Comparison of ENCODE assay signal across 8 cellular contexts in the genomic region with DNA sequence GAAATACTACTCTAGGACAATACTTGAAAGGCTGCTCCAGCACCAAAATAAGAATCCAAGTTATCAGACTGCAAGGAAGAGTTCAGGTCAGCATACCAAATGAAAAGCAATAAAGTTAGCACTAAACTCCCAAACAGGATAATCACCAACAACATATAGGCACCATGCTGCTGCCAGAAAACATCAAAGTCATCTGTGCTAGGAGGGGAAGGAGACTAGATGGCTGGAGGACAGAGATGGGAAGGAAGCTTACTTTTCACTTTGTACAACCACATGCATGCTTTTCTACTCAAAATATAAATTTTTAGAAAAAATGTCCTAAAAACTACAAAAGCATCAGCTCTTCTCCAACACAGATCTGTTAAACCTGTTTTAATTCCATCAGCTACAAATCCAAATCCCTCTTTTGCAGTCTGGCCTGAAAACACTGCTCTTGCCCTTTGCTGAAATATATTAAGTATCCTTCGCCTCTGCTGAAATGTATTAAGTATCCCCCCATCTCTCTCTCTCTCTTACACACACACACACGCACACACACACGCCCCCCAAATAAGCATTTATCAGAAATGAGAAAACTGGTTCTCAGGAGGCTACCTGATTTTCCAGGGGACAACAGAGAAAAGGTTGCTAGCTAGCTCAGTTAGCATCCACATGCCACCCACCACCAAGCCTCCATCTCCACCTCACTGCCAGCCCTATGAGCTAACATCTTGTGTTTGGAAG. TPM values are rescaled to one million over a fixed set of nuclear protein-coding genes. Genes with fewer than 3 reads are reported as not detected.
DNase-seq lines count a peak whose midpoint lies in the region; ATAC-seq and TF ChIP-seq lines count a peak whose summit lies in the region.

No MANE protein-coding gene starts in this region.

- TF ChIP-seq CTCF in neural crest cell (conservative IDR thresholded peaks at IDR 0.05), result no peak

- no peaks in the 10 kb centered on the region for H3K27me3 ChIP-seq in BLaER1 treated with 17β-estradiol and CSF1 and Interleukin-3, amounts not matched to agents 10 nM and 100 nM

- peak overlapping the region; percentile 12 to 94 (median 90); a peak in 21 of 22 replicates for H3K27ac ChIP-seq in BLaER1 treated with 17β-estradiol and CSF1 and Interleukin-3, amounts not matched to agents 10 nM and 100 nM

- H3K4me3 ChIP-seq in BLaER1 treated with 17β-estradiol and CSF1 and Interleukin-3, amounts not matched to agents 10 nM and 100 nM, result peak overlapping the region; percentile 61 to 87 (median 82)

- peaks cover 38 to 54% (median 41%) of the 10 kb centered on the region in 10 experiments for H3K4me1 ChIP-seq in BLaER1 treated with 17β-estradiol and CSF1 and Interleukin-3, amounts not matched to agents 10 nM and 100 nM

- H3K9me3 ChIP-seq in BLaER1 treated with 17β-estradiol and CSF1 and Interleukin-3, amounts not matched to agents 10 nM and 100 nM (replicated peaks in 1 of 11), result no peaks in the 10 kb centered on the region

- no peak for ATAC-seq in effector memory CD8-positive, alpha-beta T cell (replicated peaks)
- ATAC-seq in GM19397 (IDR thresholded peaks at IDR 0.05; ENCODE audit: unreplicated experiment), result no peak

- H3K4me3 Mint-ChIP-seq in effector memory CD8-positive, alpha-beta T cell, result peak overlapping the region; percentile 95 to 97
- peak overlapping the region; percentile 91 for H3K4me3 Mint-ChIP-seq in neural crest cell

- no peaks in the 10 kb centered on the region for H3K9me3 Mint-ChIP-seq in effector memory CD8-positive, alpha-beta T cell
- H3K9me3 Mint-ChIP-seq in neural crest cell, result no peaks in the 10 kb centered on the region

- H3K36me3 ChIP-seq in BLaER1 treated with 17β-estradiol and CSF1 and Interleukin-3, amounts not matched to agents 10 nM and 100 nM, result peaks cover 10 to 35% (median 24%) of the 10 kb centered on the region in 11 experiments; a peak in 20 of 22 replicates

- peak overlapping the region; percentile 80 to 99 (median 94) for H3K4me2 ChIP-seq in BLaER1 treated with 17β-estradiol and CSF1 and Interleukin-3, amounts not matched to agents 10 nM and 100 nM

- H3K36me3 Mint-ChIP-seq in effector memory CD8-positive, alpha-beta T cell (ENCODE audit: insufficient read depth), result peaks cover 31% of the 10 kb centered on the region
- H3K36me3 Mint-ChIP-seq in neural crest cell (ENCODE audit: low read depth), result no peaks in the 10 kb centered on the region

- H3K9ac ChIP-seq in BLaER1 treated with 17β-estradiol and CSF1 and Interleukin-3, amounts not matched to agents 10 nM and 100 nM, result peak overlapping the region; percentile 81 to 94 (median 92)

- peak overlapping the region; percentile 99 for H3K27ac Mint-ChIP-seq in effector memory CD8-positive, alpha-beta T cell
- H3K27ac Mint-ChIP-seq in neural crest cell (ENCODE audit: unreplicated experiment), result peak overlapping the region; percentile 82

- peaks cover 49 to 59% (median 56%) of the 10 kb centered on the region in 11 experiments for H4K20me1 ChIP-seq in BLaER1 treated with 17β-estradiol and CSF1 and Interleukin-3, amounts not matched to agents 10 nM and 100 nM

- peak; percentile 32 for DNase-seq in NAMALWA (ENCODE audit: low spot score)
- no peak for DNase-seq in effector memory CD8-positive, alpha-beta T cell
- no peak for DNase-seq in neural crest cell (ENCODE audit: low read depth, low spot score)
- DNase-seq in COR-L47 (lab: John Stamatoyannopoulos, UW), result no peak
- DNase-seq in NCI-H1436 (lab: John Stamatoyannopoulos, UW), result no peak
- DNase-seq in HPDE6-E6E7 (ENCODE audit: extremely low spot score), result no peak

- peaks cover 29 to 61% of the 10 kb centered on the region in 2 donors for H3K4me1 Mint-ChIP-seq in effector memory CD8-positive, alpha-beta T cell (ENCODE audit: low read depth in 2 of 2)
- H3K4me1 Mint-ChIP-seq in neural crest cell, result peaks cover 35% of the 10 kb centered on the region

- H3K27me3 Mint-ChIP-seq in effector memory CD8-positive, alpha-beta T cell, result no peaks in the 10 kb centered on the region
- H3K27me3 Mint-ChIP-seq in neural crest cell (ENCODE audit: low read depth), result peaks cover 2% of the 10 kb centered on the region

RNA-seq across cellular contexts. Expression of a gene that starts 1.5 kb away (rescaled TPM):
- 49.7 and 52.5 TPM in 2 replicates for total RNA-seq in neural crest cell

RNA-seq across cellular contexts. Expression of a gene that starts 25.3 kb away (rescaled TPM):
- 71.6 and 75.2 TPM in 2 replicates for total RNA-seq in neural crest cell

RNA-seq across cellular contexts. Expression of a gene that starts 37.2 kb away (rescaled TPM):
- 34.1 and 34.7 TPM in 2 replicates for total RNA-seq in neural crest cell

RNA-seq across cellular contexts. Expression of a gene that starts 42.1 kb away (rescaled TPM):
- total RNA-seq in neural crest cell, result 107 and 113 TPM in 2 replicates

RNA-seq across cellular contexts. Expression of a gene that starts 46.5 kb away (rescaled TPM):
- total RNA-seq in neural crest cell, result 18.2 and 20.0 TPM in 2 replicates
